8 cellular contexts compared by ENCODE assay signal in genomic region chr9:64369111-64369510, GRCh38.
DNase-seq lines count a peak whose midpoint lies in the region; ATAC-seq and TF ChIP-seq lines count a peak whose summit lies in the region.
"Not testable (repeated sequence)": the region's sequence is repeated elsewhere in the genome, so short reads cannot be mapped to it uniquely, and the experiment has no call there.

No MANE protein-coding gene starts in this region.

- H3K36me3 ChIP-seq in cardiac muscle cell; psoas muscle (ENCODE audit: insufficient read depth in 1 of 2, low read depth in 1 of 2): not testable (repeated sequence)

- ATAC-seq in GM21526 (IDR thresholded peaks at IDR 0.05; ENCODE audit: low FRiP score, unreplicated experiment) (peak; percentile 100), HG03159 (IDR thresholded peaks at IDR 0.05; ENCODE audit: unreplicated experiment) (peak; percentile 100), psoas muscle (peak; percentile 93 to 100 (median 100))
- peak; percentile 98 to 100 for ATAC-seq in activated CD4-positive, CD25-positive, alpha-beta regulatory T cell treated with anti-CD3 and anti-CD28 coated beads, Interleukin-2, amount 50 U/mL, for 24 hours
- peak; percentile 100 for ATAC-seq in stimulated activated naive B cell treated with anti-CD40 and anti-IgM and Interleukin-4, amounts not matched to agents 10 μg/mL and 1 μg/mL and 100 μg/mL, for 72 hours (replicated peaks)

- not testable (repeated sequence) for H3K27me3 Mint-ChIP-seq in stimulated activated naive B cell treated with anti-CD40 and anti-IgM and Interleukin-4, amounts not matched to agents 10 μg/mL and 1 μg/mL and 100 μg/mL, for 72 hours

- DNase-seq in GM12865 (ENCODE audit: low read depth); cardiac muscle cell (ENCODE audit: low read depth in 1 of 2, low spot score in 1 of 2): not testable (repeated sequence)
- peak; percentile 81 for DNase-seq in activated naive CD4-positive, alpha-beta T cell treated with anti-CD3 and anti-CD28 coated beads, Interleukin-2, amount 50 U/mL, for 16 hours
- peak; percentile 82 to 90 for DNase-seq in psoas muscle
- peak; percentile 59 for DNase-seq in stimulated activated naive B cell treated with anti-CD40 and anti-IgM and Interleukin-4, amounts not matched to agents 10 μg/mL and 1 μg/mL and 100 μg/mL, for 72 hours

- TF ChIP-seq CTCF in GM12865 (IDR thresholded peaks at IDR 0.05; ENCODE audit: insufficient read depth, low read depth, low read length, missing control alignments) (peak; percentile 36), cardiac muscle cell (IDR thresholded peaks at IDR 0.05; ENCODE audit: low read depth, low read length) (peak; percentile 21), psoas muscle (IDR thresholded peaks at IDR 0.05) (peak; percentile 21)

- not testable (repeated sequence) for H3K27me3 ChIP-seq in cardiac muscle cell; psoas muscle (ENCODE audit: insufficient read depth in 3 of 3, low read length in 2 of 3)

- not testable (repeated sequence) for H3K27ac Mint-ChIP-seq in stimulated activated naive B cell treated with anti-CD40 and anti-IgM and Interleukin-4, amounts not matched to agents 10 μg/mL and 1 μg/mL and 100 μg/mL, for 72 hours

- not testable (repeated sequence) for H3K4me1 Mint-ChIP-seq in stimulated activated naive B cell treated with anti-CD40 and anti-IgM and Interleukin-4, amounts not matched to agents 10 μg/mL and 1 μg/mL and 100 μg/mL, for 72 hours

- H3K4me1 ChIP-seq in cardiac muscle cell (ENCODE audit: low read depth); psoas muscle: not testable (repeated sequence)

- H3K4me3 ChIP-seq in GM12865 (ENCODE audit: low read depth, low read length); cardiac muscle cell: not testable (repeated sequence)
- peak overlapping the region; percentile 32 for H3K4me3 ChIP-seq in psoas muscle

- intact Hi-C loops in psoas muscle (cut with DNase I): not testable (repeated sequence)

- WGBS in psoas muscle, 3 donors: 0 to 1% (median 1%) methylated on average over 13 to 22 of the region's 44 CpGs

- H3K9me3 ChIP-seq in cardiac muscle cell (ENCODE audit: low read depth); psoas muscle: not testable (repeated sequence)

- peak overlapping the region in 1 of 2 donors; percentile 28 for H3K4me3 Mint-ChIP-seq in stimulated activated naive B cell treated with anti-CD40 and anti-IgM and Interleukin-4, amounts not matched to agents 10 μg/mL and 1 μg/mL and 100 μg/mL, for 72 hours

- H3K36me3 Mint-ChIP-seq in stimulated activated naive B cell treated with anti-CD40 and anti-IgM and Interleukin-4, amounts not matched to agents 10 μg/mL and 1 μg/mL and 100 μg/mL, for 72 hours: not testable (repeated sequence)

- H3K9me3 Mint-ChIP-seq in stimulated activated naive B cell treated with anti-CD40 and anti-IgM and Interleukin-4, amounts not matched to agents 10 μg/mL and 1 μg/mL and 100 μg/mL, for 72 hours: not testable (repeated sequence)

- H3K27ac ChIP-seq in cardiac muscle cell, psoas muscle: not testable (repeated sequence)
